ENCODE assay signal across 9 cellular contexts in the genomic region with DNA sequence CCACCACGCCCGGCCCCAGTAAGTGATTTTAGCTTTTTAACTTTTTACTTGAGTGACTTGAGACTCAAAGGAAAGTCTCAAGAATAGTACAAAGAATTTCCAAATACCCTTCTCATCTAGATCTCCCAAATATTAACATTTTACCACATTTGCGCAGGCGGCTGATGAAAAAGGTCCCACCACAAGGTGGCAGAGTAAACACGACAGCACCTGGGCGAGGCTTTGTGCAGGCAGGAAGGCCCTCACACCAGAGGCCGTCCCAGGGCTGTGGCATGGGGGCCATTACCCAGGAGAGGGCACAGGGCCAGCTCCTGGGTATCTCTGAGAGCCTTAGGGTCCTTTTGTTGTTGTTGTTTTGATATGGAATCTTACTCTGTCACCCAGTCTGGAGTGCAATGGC. TPM values are rescaled to one million over a fixed set of nuclear protein-coding genes. Genes with fewer than 3 reads are reported as not detected.
DNase-seq lines count a peak whose midpoint lies in the region; ATAC-seq, FAIRE-seq and TF ChIP-seq lines count a peak whose summit lies in the region.
"Had no signal": no experiment of that assay in that cellular context is flagged by ENCODE, and none has a peak within 500 bp of the region (broad histone marks: within the 10 kb centered on the region; RNA-seq: fewer than 3 reads in every experiment).

No MANE protein-coding gene starts in this region.

- H3K4me1 Mint-ChIP-seq in activated T-cell treated with anti-CD3 and anti-CD28 coated beads, Interleukin-2, amount 50 U/mL, for 72 hours (ENCODE audit: low read depth), result peaks cover 16% of the 10 kb centered on the region

- TF ChIP-seq POLR2A in H54 (IDR thresholded peaks at IDR 0.05; ENCODE audit: low read depth, low read length), result no peak

- H3K36me3 Mint-ChIP-seq in activated T-cell treated with anti-CD3 and anti-CD28 coated beads, Interleukin-2, amount 50 U/mL, for 72 hours (ENCODE audit: insufficient read depth in 2 of 2), result no peaks in the 10 kb centered on the region

- TF ChIP-seq CTCF in kidney (IDR thresholded peaks at IDR 0.05; ENCODE audit: borderline replicate concordance, extremely low read depth, insufficient read depth), result no peak

- H3K9me3 ChIP-seq in kidney (ENCODE audit: control insufficient read depth in 1 of 2, low read length in 2 of 2), result no peaks in the 10 kb centered on the region
- H3K9me3 ChIP-seq: SJSA1 had no signal

- peak; percentile 45; the same call in 1 of the 2 replicates for TF ChIP-seq RAD21 in Ishikawa (IDR thresholded peaks at IDR 0.05; ENCODE audit: low read depth)

- FAIRE-seq in kidney (lab: Jason Lieb, UNC) (no peak), H54 (lab: Jason Lieb, UNC) (no peak)

- H3K27ac Mint-ChIP-seq in activated T-cell treated with anti-CD3 and anti-CD28 coated beads, Interleukin-2, amount 50 U/mL, for 72 hours, result no peak overlapping the region

- no peaks in the 10 kb centered on the region for H3K36me3 ChIP-seq in kidney (ENCODE audit: control insufficient read depth in 1 of 2, insufficient read depth in 2 of 2, low read length in 2 of 2)
- H3K36me3 ChIP-seq: SJSA1 had no signal

- DNase-seq in G401 (ENCODE audit: low spot score) (peak; percentile 37), left lobe of liver (ENCODE audit: low spot score) (peak; percentile 53), kidney (no peak), H54 (ENCODE audit: insufficient read length, low spot score) (no peak), NCI-H2081 (lab: John Stamatoyannopoulos, UW) (no peak)
- peak; percentile 20 to 33 for DNase-seq in activated T-cell treated with anti-CD3 and anti-CD28 coated beads, Interleukin-2, amount 50 U/mL, for 72 hours

- no peaks in the 10 kb centered on the region for H3K9me3 Mint-ChIP-seq in activated T-cell treated with anti-CD3 and anti-CD28 coated beads, Interleukin-2, amount 50 U/mL, for 72 hours

- no peak overlapping the region for H3K9ac ChIP-seq in kidney (ENCODE audit: low read length in 2 of 2)

- intact Hi-C loops in kidney (cut with DNase I), result no loop called here

- no peaks in the 10 kb centered on the region for H3K27me3 Mint-ChIP-seq in activated T-cell treated with anti-CD3 and anti-CD28 coated beads, Interleukin-2, amount 50 U/mL, for 72 hours (ENCODE audit: low read depth)

- in situ Hi-C loops in G401 (cut with HindIII; ENCODE audit: low sequenced_read_pairs), result no loop called here

- no peak overlapping the region for H3K4me3 ChIP-seq in kidney (ENCODE audit: low read length in 2 of 2)
- H3K4me3 ChIP-seq: SJSA1 had no signal

- H3K4me1 ChIP-seq in kidney (ENCODE audit: control insufficient read depth in 1 of 2, insufficient read depth in 1 of 2, low read depth in 1 of 2, low read length in 2 of 2), result no peaks in the 10 kb centered on the region
- H3K4me1 ChIP-seq: SJSA1 had no signal

- TF ChIP-seq EP300 in Ishikawa (IDR thresholded peaks at IDR 0.05; ENCODE audit: borderline replicate concordance), result no peak

- no peak overlapping the region for H3K27ac ChIP-seq in kidney (ENCODE audit: low read depth in 2 of 2, low read length in 2 of 2)
- H3K27ac ChIP-seq: SJSA1 had no signal

- no peak overlapping the region for H3K4me3 Mint-ChIP-seq in activated T-cell treated with anti-CD3 and anti-CD28 coated beads, Interleukin-2, amount 50 U/mL, for 72 hours

- no peak for ATAC-seq in activated T-cell treated with anti-CD3 and anti-CD28 coated beads, Interleukin-2, amount 50 U/mL, for 72 hours (replicated peaks in 1 of 2)
- peak; percentile 87 for ATAC-seq in left lobe of liver
- no peak for ATAC-seq in HG02938 (IDR thresholded peaks at IDR 0.05; ENCODE audit: unreplicated experiment)

TF ChIP-seq in Ishikawa, 13 proteins besides CTCF, POLR2A, EP300 and RAD21:
- TF ChIP-seq CREB1 (IDR thresholded peaks at IDR 0.05; ENCODE audit: low read depth) (no peak), YY1 (IDR thresholded peaks at IDR 0.05; ENCODE audit: low read depth) (no peak), NFIC (IDR thresholded peaks at IDR 0.05) (no peak), EGR1 (IDR thresholded peaks at IDR 0.05) (no peak), CEBPB (IDR thresholded peaks at IDR 0.05) (no peak), TAF1 (IDR thresholded peaks at IDR 0.05; ENCODE audit: low read depth) (no peak)
- TF ChIP-seq, protein P1, sequence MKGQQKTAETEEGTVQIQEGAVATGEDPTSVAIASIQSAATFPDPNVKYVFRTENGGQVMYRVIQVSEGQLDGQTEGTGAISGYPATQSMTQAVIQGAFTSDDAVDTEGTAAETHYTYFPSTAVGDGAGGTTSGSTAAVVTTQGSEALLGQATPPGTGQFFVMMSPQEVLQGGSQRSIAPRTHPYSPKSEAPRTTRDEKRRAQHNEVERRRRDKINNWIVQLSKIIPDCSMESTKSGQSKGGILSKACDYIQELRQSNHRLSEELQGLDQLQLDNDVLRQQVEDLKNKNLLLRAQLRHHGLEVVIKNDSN (IDR thresholded peaks at IDR 0.05), result no peak
- TF ChIP-seq, protein P2, sequence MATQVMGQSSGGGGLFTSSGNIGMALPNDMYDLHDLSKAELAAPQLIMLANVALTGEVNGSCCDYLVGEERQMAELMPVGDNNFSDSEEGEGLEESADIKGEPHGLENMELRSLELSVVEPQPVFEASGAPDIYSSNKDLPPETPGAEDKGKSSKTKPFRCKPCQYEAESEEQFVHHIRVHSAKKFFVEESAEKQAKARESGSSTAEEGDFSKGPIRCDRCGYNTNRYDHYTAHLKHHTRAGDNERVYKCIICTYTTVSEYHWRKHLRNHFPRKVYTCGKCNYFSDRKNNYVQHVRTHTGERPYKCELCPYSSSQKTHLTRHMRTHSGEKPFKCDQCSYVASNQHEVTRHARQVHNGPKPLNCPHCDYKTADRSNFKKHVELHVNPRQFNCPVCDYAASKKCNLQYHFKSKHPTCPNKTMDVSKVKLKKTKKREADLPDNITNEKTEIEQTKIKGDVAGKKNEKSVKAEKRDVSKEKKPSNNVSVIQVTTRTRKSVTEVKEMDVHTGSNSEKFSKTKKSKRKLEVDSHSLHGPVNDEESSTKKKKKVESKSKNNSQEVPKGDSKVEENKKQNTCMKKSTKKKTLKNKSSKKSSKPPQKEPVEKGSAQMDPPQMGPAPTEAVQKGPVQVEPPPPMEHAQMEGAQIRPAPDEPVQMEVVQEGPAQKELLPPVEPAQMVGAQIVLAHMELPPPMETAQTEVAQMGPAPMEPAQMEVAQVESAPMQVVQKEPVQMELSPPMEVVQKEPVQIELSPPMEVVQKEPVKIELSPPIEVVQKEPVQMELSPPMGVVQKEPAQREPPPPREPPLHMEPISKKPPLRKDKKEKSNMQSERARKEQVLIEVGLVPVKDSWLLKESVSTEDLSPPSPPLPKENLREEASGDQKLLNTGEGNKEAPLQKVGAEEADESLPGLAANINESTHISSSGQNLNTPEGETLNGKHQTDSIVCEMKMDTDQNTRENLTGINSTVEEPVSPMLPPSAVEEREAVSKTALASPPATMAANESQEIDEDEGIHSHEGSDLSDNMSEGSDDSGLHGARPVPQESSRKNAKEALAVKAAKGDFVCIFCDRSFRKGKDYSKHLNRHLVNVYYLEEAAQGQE (IDR thresholded peaks at IDR 0.05; ENCODE audit: low read depth), result no peak
- TF ChIP-seq, protein P3, sequence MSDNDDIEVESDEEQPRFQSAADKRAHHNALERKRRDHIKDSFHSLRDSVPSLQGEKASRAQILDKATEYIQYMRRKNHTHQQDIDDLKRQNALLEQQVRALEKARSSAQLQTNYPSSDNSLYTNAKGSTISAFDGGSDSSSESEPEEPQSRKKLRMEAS (IDR thresholded peaks at IDR 0.05), result no peak

RNA-seq across cellular contexts. Expression of a gene that starts 50.0 kb away (rescaled TPM):
- 76.5 and 86.5 TPM in 2 replicates for total RNA-seq in G401 (2014; rRNA removed; shearing (Covaris generic))
- 10 to 100 TPM; 67.7 to 69.8 TPM for total RNA-seq in activated T-cell treated with anti-CD3 and anti-CD28 coated beads, Interleukin-2, amount 50 U/mL, for 72 hours
- total RNA-seq in left lobe of liver (37.0 TPM), kidney (56.1 TPM)
- 48.1 TPM for polyA plus RNA-seq in kidney (ENCODE audit: insufficient read depth, low read depth, low replicate concordance)

Comparison
In these comparisons a context has a peak if more than half of its experiments do, and no peak if none do; other contexts are left out.
1. DNase-seq: peak in G401 (single experiment), activated T-cell treated with anti-CD3 and anti-CD28 coated beads, Interleukin-2, amount 50 U/mL, for 72 hours (2 of 2) and left lobe of liver (single experiment); none in kidney (single experiment), H54 (single experiment) and NCI-H2081 (0 of 2).